ENCODE assay signal across 1 cellular context in genomic region chr16:67482260-67482924, GRCh38.
A peak's percentile ranks its signal among the peaks of the same experiment; 100 is the strongest.
TF ChIP-seq lines count a peak whose summit lies in the region.

No MANE protein-coding gene starts in this region.

TF ChIP-seq in HepG2, 621 proteins besides CTCF, POLR2A, EP300 and RAD21:
- TF ChIP-seq HIVEP1 (CRISPR knock-in tag; IDR thresholded peaks at IDR 0.05) (0 out of 2 replicates have a peak, but pooled peaks have one; percentile 21), ZNF350 (CRISPR knock-in tag; IDR thresholded peaks at IDR 0.05; ENCODE audit: borderline replicate concordance, low read depth) (0 out of 2 replicates have a peak, but pooled peaks have one; percentile 3), ZNF724P (CRISPR knock-in tag; IDR thresholded peaks at IDR 0.05; ENCODE audit: borderline replicate concordance) (0 out of 2 replicates have a peak, but pooled peaks have one; percentile 35), ZNF33A (CRISPR knock-in tag; IDR thresholded peaks at IDR 0.05; ENCODE audit: borderline replicate concordance) (no peak), KDM4B (CRISPR knock-in tag; IDR thresholded peaks at IDR 0.05) (no peak), ZNF616 (CRISPR knock-in tag; IDR thresholded peaks at IDR 0.05; ENCODE audit: low read depth) (no peak), ZNF232 (CRISPR knock-in tag; IDR thresholded peaks at IDR 0.05; ENCODE audit: borderline replicate concordance) (no peak), ZXDC (CRISPR knock-in tag; IDR thresholded peaks at IDR 0.05) (0 out of 2 replicates have a peak, but pooled peaks have one; percentile 6), HNF1B (CRISPR knock-in tag; IDR thresholded peaks at IDR 0.05) (0 out of 2 replicates have a peak, but pooled peaks have one; percentile 33), ZBTB38 (CRISPR knock-in tag; IDR thresholded peaks at IDR 0.05) (0 out of 2 replicates have a peak, but pooled peaks have one; percentile 37), GTF3A (CRISPR knock-in tag; conservative IDR thresholded peaks at IDR 0.05) (no peak), ZNF572 (CRISPR knock-in tag; IDR thresholded peaks at IDR 0.05) (0 out of 2 replicates have a peak, but pooled peaks have one; percentile 44), ZSCAN12 (CRISPR knock-in tag; IDR thresholded peaks at IDR 0.05) (no peak), ATF7-NPFF (CRISPR knock-in tag; IDR thresholded peaks at IDR 0.05; ENCODE audit: low read depth) (peak; percentile 51; the same call in 1 of the 2 replicates), MTA1 (CRISPR knock-in tag; IDR thresholded peaks at IDR 0.05; ENCODE audit: borderline replicate concordance) (0 out of 2 replicates have a peak, but pooled peaks have one; percentile 27), ZBTB21 (CRISPR knock-in tag; IDR thresholded peaks at IDR 0.05) (no peak), CAMTA2 (CRISPR knock-in tag; IDR thresholded peaks at IDR 0.05; ENCODE audit: borderline replicate concordance) (0 out of 2 replicates have a peak, but pooled peaks have one; percentile 21), SP4 (CRISPR knock-in tag; IDR thresholded peaks at IDR 0.05) (no peak), HCFC1 (IDR thresholded peaks at IDR 0.05; ENCODE audit: low read depth, low read length) (no peak), NFATC3 (CRISPR knock-in tag; IDR thresholded peaks at IDR 0.05) (0 out of 2 replicates have a peak, but pooled peaks have one; percentile 28), ZNF160 (CRISPR knock-in tag; IDR thresholded peaks at IDR 0.05) (no peak), ZNF720 (CRISPR knock-in tag; IDR thresholded peaks at IDR 0.05) (no peak)
- TF ChIP-seq, protein P1, sequence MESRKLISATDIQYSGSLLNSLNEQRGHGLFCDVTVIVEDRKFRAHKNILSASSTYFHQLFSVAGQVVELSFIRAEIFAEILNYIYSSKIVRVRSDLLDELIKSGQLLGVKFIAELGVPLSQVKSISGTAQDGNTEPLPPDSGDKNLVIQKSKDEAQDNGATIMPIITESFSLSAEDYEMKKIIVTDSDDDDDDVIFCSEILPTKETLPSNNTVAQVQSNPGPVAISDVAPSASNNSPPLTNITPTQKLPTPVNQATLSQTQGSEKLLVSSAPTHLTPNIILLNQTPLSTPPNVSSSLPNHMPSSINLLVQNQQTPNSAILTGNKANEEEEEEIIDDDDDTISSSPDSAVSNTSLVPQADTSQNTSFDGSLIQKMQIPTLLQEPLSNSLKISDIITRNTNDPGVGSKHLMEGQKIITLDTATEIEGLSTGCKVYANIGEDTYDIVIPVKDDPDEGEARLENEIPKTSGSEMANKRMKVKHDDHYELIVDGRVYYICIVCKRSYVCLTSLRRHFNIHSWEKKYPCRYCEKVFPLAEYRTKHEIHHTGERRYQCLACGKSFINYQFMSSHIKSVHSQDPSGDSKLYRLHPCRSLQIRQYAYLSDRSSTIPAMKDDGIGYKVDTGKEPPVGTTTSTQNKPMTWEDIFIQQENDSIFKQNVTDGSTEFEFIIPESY (CRISPR knock-in tag; IDR thresholded peaks at IDR 0.05), result peak; percentile 62; the same call in 1 of the 2 replicates
- TF ChIP-seq, protein P2, sequence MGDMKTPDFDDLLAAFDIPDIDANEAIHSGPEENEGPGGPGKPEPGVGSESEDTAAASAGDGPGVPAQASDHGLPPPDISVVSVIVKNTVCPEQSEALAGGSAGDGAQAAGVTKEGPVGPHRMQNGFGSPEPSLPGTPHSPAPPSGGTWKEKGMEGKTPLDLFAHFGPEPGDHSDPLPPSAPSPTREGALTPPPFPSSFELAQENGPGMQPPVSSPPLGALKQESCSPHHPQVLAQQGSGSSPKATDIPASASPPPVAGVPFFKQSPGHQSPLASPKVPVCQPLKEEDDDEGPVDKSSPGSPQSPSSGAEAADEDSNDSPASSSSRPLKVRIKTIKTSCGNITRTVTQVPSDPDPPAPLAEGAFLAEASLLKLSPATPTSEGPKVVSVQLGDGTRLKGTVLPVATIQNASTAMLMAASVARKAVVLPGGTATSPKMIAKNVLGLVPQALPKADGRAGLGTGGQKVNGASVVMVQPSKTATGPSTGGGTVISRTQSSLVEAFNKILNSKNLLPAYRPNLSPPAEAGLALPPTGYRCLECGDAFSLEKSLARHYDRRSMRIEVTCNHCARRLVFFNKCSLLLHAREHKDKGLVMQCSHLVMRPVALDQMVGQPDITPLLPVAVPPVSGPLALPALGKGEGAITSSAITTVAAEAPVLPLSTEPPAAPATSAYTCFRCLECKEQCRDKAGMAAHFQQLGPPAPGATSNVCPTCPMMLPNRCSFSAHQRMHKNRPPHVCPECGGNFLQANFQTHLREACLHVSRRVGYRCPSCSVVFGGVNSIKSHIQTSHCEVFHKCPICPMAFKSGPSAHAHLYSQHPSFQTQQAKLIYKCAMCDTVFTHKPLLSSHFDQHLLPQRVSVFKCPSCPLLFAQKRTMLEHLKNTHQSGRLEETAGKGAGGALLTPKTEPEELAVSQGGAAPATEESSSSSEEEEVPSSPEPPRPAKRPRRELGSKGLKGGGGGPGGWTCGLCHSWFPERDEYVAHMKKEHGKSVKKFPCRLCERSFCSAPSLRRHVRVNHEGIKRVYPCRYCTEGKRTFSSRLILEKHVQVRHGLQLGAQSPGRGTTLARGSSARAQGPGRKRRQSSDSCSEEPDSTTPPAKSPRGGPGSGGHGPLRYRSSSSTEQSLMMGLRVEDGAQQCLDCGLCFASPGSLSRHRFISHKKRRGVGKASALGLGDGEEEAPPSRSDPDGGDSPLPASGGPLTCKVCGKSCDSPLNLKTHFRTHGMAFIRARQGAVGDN (CRISPR knock-in tag; IDR thresholded peaks at IDR 0.05), result peak; percentile 36; the same call in 1 of the 2 replicates
- TF ChIP-seq, protein P3, sequence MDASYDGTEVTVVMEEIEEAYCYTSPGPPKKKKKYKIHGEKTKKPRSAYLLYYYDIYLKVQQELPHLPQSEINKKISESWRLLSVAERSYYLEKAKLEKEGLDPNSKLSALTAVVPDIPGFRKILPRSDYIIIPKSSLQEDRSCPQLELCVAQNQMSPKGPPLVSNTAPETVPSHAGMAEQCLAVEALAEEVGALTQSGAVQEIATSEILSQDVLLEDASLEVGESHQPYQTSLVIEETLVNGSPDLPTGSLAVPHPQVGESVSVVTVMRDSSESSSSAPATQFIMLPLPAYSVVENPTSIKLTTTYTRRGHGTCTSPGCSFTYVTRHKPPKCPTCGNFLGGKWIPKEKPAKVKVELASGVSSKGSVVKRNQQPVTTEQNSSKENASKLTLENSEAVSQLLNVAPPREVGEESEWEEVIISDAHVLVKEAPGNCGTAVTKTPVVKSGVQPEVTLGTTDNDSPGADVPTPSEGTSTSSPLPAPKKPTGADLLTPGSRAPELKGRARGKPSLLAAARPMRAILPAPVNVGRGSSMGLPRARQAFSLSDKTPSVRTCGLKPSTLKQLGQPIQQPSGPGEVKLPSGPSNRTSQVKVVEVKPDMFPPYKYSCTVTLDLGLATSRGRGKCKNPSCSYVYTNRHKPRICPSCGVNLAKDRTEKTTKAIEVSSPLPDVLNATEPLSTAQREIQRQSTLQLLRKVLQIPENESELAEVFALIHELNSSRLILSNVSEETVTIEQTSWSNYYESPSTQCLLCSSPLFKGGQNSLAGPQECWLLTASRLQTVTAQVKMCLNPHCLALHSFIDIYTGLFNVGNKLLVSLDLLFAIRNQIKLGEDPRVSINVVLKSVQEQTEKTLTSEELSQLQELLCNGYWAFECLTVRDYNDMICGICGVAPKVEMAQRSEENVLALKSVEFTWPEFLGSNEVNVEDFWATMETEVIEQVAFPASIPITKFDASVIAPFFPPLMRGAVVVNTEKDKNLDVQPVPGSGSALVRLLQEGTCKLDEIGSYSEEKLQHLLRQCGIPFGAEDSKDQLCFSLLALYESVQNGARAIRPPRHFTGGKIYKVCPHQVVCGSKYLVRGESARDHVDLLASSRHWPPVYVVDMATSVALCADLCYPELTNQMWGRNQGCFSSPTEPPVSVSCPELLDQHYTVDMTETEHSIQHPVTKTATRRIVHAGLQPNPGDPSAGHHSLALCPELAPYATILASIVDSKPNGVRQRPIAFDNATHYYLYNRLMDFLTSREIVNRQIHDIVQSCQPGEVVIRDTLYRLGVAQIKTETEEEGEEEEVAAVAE (CRISPR knock-in tag; IDR thresholded peaks at IDR 0.05; ENCODE audit: borderline replicate concordance), result no peak
